In the genomic region with DNA sequence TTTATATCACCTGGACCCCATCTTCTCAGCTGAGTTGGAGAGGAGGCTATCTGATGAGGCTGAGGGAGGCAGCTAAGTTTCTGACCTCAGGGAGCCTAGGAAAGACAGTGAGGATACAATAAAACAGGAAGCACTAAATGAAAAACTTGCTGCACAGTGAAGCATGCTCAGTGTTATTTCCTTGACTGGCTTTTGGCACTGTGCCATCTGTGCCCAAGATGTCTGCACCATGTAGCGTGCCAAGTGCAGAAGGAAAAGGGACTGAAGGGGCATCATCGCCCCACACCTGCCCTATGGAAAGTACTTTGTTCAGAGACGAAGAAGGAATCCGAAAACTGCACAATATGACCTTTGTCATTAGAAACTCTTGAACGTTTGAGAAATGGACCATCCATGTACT, we compare ENCODE assay signal across 23 cellular contexts.
"Had no signal": no experiment of that assay in that cellular context is flagged by ENCODE, and none has a peak within 500 bp of the region (broad histone marks: within the 10 kb centered on the region; RNA-seq: fewer than 3 reads in every experiment).

No MANE protein-coding gene starts in this region.

- H3K27me3 Mint-ChIP-seq: activated CD4-positive, alpha-beta T cell treated with anti-CD3 and anti-CD28 coated beads for 36 hours; activated CD8-positive, alpha-beta T cell treated with anti-CD3 and anti-CD28 coated beads for 36 hours; activated naive CD4-positive, alpha-beta T cell treated with anti-CD3 and anti-CD28 coated beads, Interleukin-2, amount 10 ng/mL, durations not matched to agents 7 days and 5 days; activated naive CD8-positive, alpha-beta T cell treated with anti-CD3 and anti-CD28 coated beads for 36 hours had no signal

- H3K4me1 ChIP-seq: Peyer's patch had no signal

- H3K36me3 ChIP-seq: brain microvascular endothelial cell, cardiac muscle cell, Peyer's patch had no signal

- ATAC-seq: activated CD4-positive, alpha-beta T cell treated with anti-CD3 and anti-CD28 coated beads for 36 hours; activated CD8-positive, alpha-beta T cell treated with anti-CD3 and anti-CD28 coated beads for 36 hours; activated T-cell treated with anti-CD3 and anti-CD28 coated beads, Interleukin-2, amount 50 U/mL, for 72 hours had no signal

- H3K36me3 Mint-ChIP-seq: activated naive CD4-positive, alpha-beta T cell treated with anti-CD3 and anti-CD28 coated beads, Interleukin-2, amount 10 ng/mL, durations not matched to agents 7 days and 5 days; activated naive CD8-positive, alpha-beta T cell treated with anti-CD3 and anti-CD28 coated beads for 36 hours had no signal

- H3K4me3 Mint-ChIP-seq: activated CD4-positive, alpha-beta T cell treated with anti-CD3 and anti-CD28 coated beads for 36 hours; activated CD8-positive, alpha-beta T cell treated with anti-CD3 and anti-CD28 coated beads for 36 hours; activated naive CD4-positive, alpha-beta T cell treated with anti-CD3 and anti-CD28 coated beads, Interleukin-2, amount 10 ng/mL, durations not matched to agents 7 days and 5 days; activated naive CD8-positive, alpha-beta T cell treated with anti-CD3 and anti-CD28 coated beads for 36 hours; activated T-cell treated with anti-CD3 and anti-CD28 coated beads, Interleukin-2, amount 50 U/mL, for 72 hours had no signal

- H3K9me3 Mint-ChIP-seq: activated CD8-positive, alpha-beta T cell treated with anti-CD3 and anti-CD28 coated beads for 36 hours; activated naive CD4-positive, alpha-beta T cell treated with anti-CD3 and anti-CD28 coated beads, Interleukin-2, amount 10 ng/mL, durations not matched to agents 7 days and 5 days; activated naive CD8-positive, alpha-beta T cell treated with anti-CD3 and anti-CD28 coated beads for 36 hours; activated T-helper 2 cell treated with anti-CD3 and anti-CD28 coated beads, Interferon-gamma antibody, Interleukin-2, Interleukin-4, amounts not matched to agents 10 μg/mL and 5 μg/mL and 100 μg/mL, durations not matched to agents 14 hours and 24 hours and 36 hours had no signal

- H3K27me3 ChIP-seq: brain microvascular endothelial cell, cardiac muscle cell, Peyer's patch had no signal

- H3K27ac Mint-ChIP-seq: activated CD4-positive, alpha-beta T cell treated with anti-CD3 and anti-CD28 coated beads for 36 hours; activated CD8-positive, alpha-beta T cell treated with anti-CD3 and anti-CD28 coated beads for 36 hours; activated naive CD4-positive, alpha-beta T cell treated with anti-CD3 and anti-CD28 coated beads, Interleukin-2, amount 10 ng/mL, durations not matched to agents 7 days and 5 days; activated naive CD8-positive, alpha-beta T cell treated with anti-CD3 and anti-CD28 coated beads for 36 hours; activated T-cell treated with anti-CD3 and anti-CD28 coated beads, Interleukin-2, amount 50 U/mL, for 72 hours; activated T-helper 2 cell treated with anti-CD3 and anti-CD28 coated beads, Interferon-gamma antibody, Interleukin-2, Interleukin-4, amounts not matched to agents 10 μg/mL and 5 μg/mL and 100 μg/mL, durations not matched to agents 14 hours and 24 hours and 36 hours had no signal

- H3K9me3 ChIP-seq: Peyer's patch had no signal

- H3K27ac ChIP-seq: brain microvascular endothelial cell, cardiac muscle cell, Peyer's patch, VCaP had no signal

- H3K4me3 ChIP-seq: cardiac muscle cell, Peyer's patch had no signal

- H3K4me1 Mint-ChIP-seq: activated CD4-positive, alpha-beta T cell treated with anti-CD3 and anti-CD28 coated beads for 36 hours; activated naive CD4-positive, alpha-beta T cell treated with anti-CD3 and anti-CD28 coated beads, Interleukin-2, amount 10 ng/mL, durations not matched to agents 7 days and 5 days; activated naive CD8-positive, alpha-beta T cell treated with anti-CD3 and anti-CD28 coated beads for 36 hours had no signal

- DNase-seq: activated CD4-positive, alpha-beta T cell treated with anti-CD3 and anti-CD28 coated beads for 36 hours; activated CD4-positive, CD25-positive, alpha-beta regulatory T cell; activated CD8-positive, alpha-beta memory T cell treated with anti-CD3 and anti-CD28 coated beads, Interleukin-2, amount 50 U/mL, for 4 hours; activated CD8-positive, alpha-beta T cell treated with anti-CD3 and anti-CD28 coated beads for 36 hours; activated gamma-delta T cell treated with Interleukin-2 at 50 U/mL for 16 hours; activated naive CD4-positive, alpha-beta T cell treated with anti-CD3 and anti-CD28 coated beads, Interleukin-2, amount 10 ng/mL, durations not matched to agents 7 days and 5 days; activated naive CD8-positive, alpha-beta T cell treated with anti-CD3 and anti-CD28 coated beads for 36 hours; activated T-cell treated with anti-CD3 and anti-CD28 coated beads, Interleukin-2, amount 50 U/mL, for 72 hours; brain microvascular endothelial cell; Kasumi-1; KBM-7; NCI-H1048; NCI-H1417 treated with DMSO at 0.1 percent for 48 hours; NCI-H1694; NCI-H2029; NCI-H2107; NCI-H226; Peyer's patch; SIG-M5; T-helper 1 cell had no signal
